In genomic region chr11:35852056-35852455, GRCh38 we compare ENCODE assay signal across 18 cellular contexts.
A peak's percentile ranks its signal among the peaks of the same experiment; 100 is the strongest.
DNase-seq lines count a peak whose midpoint lies in the region; ATAC-seq, FAIRE-seq and TF ChIP-seq lines count a peak whose summit lies in the region.
"Had no signal": no experiment of that assay in that cellular context is flagged by ENCODE, and none has a peak within 500 bp of the region (broad histone marks: within the 10 kb centered on the region; RNA-seq: fewer than 3 reads in every experiment).

No MANE protein-coding gene starts in this region.

- H3K4me3 ChIP-seq in fibroblast of mammary gland (ENCODE audit: control insufficient read depth, low read depth, low read length) (no peak overlapping the region), suprapubic skin (no peak overlapping the region)
- H3K4me3 ChIP-seq: stomach had no signal

- no peaks in the 10 kb centered on the region for H3K27me3 ChIP-seq in suprapubic skin
- H3K27me3 ChIP-seq: BE2C, stomach had no signal

- FAIRE-seq in GM12892 (lab: Jason Lieb, UNC), result no peak
- FAIRE-seq: small intestine had no signal

- H3K36me3 ChIP-seq in suprapubic skin, result no peaks in the 10 kb centered on the region
- H3K36me3 ChIP-seq: BE2C, stomach had no signal

- H3K27ac ChIP-seq in suprapubic skin, result no peak overlapping the region
- H3K27ac ChIP-seq: stomach had no signal

- peak; percentile 12 for DNase-seq in KBM-7
- DNase-seq in SKM-1 treated with dmso at 0.1 percent for 144 hours (lab: John Stamatoyannopoulos, UW; ENCODE audit: unreplicated experiment), result peak; percentile 82
- peak; percentile 4 for DNase-seq in fibroblast of mammary gland (ENCODE audit: low read depth)
- peak; percentile 17 for DNase-seq in occipital lobe (lab: John Stamatoyannopoulos, UW)
- DNase-seq in suprapubic skin (ENCODE audit: low spot score in 2 of 2), result no peak
- DNase-seq in GM12892 (ENCODE audit: insufficient read length), result no peak
- DNase-seq in iPS-NIHi7 (ENCODE audit: extremely low spot score), result no peak
- DNase-seq: activated T-cell treated with anti-CD3 and anti-CD28 coated beads, Interleukin-2, amount 50 U/mL, for 72 hours; BE2C; DMS79; effector memory CD8-positive, alpha-beta T cell; naive thymus-derived CD8-positive, alpha-beta T cell; NCI-H1436 treated with DMSO at 0.1 percent for 48 hours; NK-92 treated with Interleukin-12 subunit alpha and Interleukin-12 subunit beta, amount 100 ng/mL, for 24 hours; small intestine; stomach had no signal

- no peak for ATAC-seq in GM18502 (IDR thresholded peaks at IDR 0.05; ENCODE audit: poor library complexity, unreplicated experiment)
- ATAC-seq: activated T-cell treated with anti-CD3 and anti-CD28 coated beads, Interleukin-2, amount 50 U/mL, for 72 hours; effector memory CD8-positive, alpha-beta T cell; naive thymus-derived CD8-positive, alpha-beta T cell; SK-N-SH treated with all-trans-retinoic acid at 6 μM for 48 hours had no signal

- H3K4me1 ChIP-seq in suprapubic skin, result no peaks in the 10 kb centered on the region
- H3K4me1 ChIP-seq: BE2C, stomach had no signal

- no peak for TF ChIP-seq EP300 in suprapubic skin (IDR thresholded peaks at IDR 0.05)

- no peaks in the 10 kb centered on the region for H3K9me3 ChIP-seq in suprapubic skin
- H3K9me3 ChIP-seq: BE2C, stomach had no signal

- WGBS in suprapubic skin, result 74% methylated on average over 6 of the region's 6 CpGs

- TF ChIP-seq CTCF in fibroblast of mammary gland (conservative IDR thresholded peaks at IDR 0.05; ENCODE audit: control insufficient read depth, insufficient read depth, low read depth, low read length), result no peak
- no peak for TF ChIP-seq CTCF in suprapubic skin (IDR thresholded peaks at IDR 0.05)

- TF ChIP-seq POLR2A in suprapubic skin (IDR thresholded peaks at IDR 0.05) (no peak), GM12892 (IDR thresholded peaks at IDR 0.05; ENCODE audit: low read depth, low read length) (no peak)

- in situ Hi-C loops in KBM-7 (cut with MboI; ENCODE audit: low pct_unique_long_range_greater_than_20kb, low sequenced_read_pairs), result no loop called here

Comparison
In these comparisons a context has a peak if more than half of its experiments do, and no peak if none do; other contexts are left out.
1. DNase-seq: peak in KBM-7 (single experiment), SKM-1 treated with dmso at 0.1 percent for 144 hours (single experiment), fibroblast of mammary gland (single experiment) and occipital lobe (single experiment); none in suprapubic skin (0 of 2), GM12892 (single experiment) and iPS-NIHi7 (single experiment).